In genomic region chr19:5711713-5712161, GRCh38 we compare ENCODE assay signal across 16 cellular contexts. TPM values are rescaled to one million over a fixed set of nuclear protein-coding genes. Genes with fewer than 3 reads are reported as not detected.
DNase-seq lines count a peak whose midpoint lies in the region; ATAC-seq, FAIRE-seq and TF ChIP-seq lines count a peak whose summit lies in the region.
"Had no signal": no experiment of that assay in that cellular context is flagged by ENCODE, and none has a peak within 500 bp of the region (broad histone marks: within the 10 kb centered on the region; RNA-seq: fewer than 3 reads in every experiment).

No MANE protein-coding gene starts in this region.

- peaks cover 20 to 41% of the 10 kb centered on the region in 2 experiments; a peak in 3 of 4 replicates for H3K36me3 ChIP-seq in GM12878 (ENCODE audit: control insufficient read depth in 2 of 2, insufficient read depth in 2 of 2, low read length in 1 of 2)
- peaks cover 45% of the 10 kb centered on the region for H3K36me3 ChIP-seq in osteoblast (ENCODE audit: insufficient read depth, low read length)

- H3K27ac ChIP-seq in GM12878 (ENCODE audit: control insufficient read depth, insufficient read depth) (no peak overlapping the region), osteoblast (ENCODE audit: low read depth, low read length) (no peak overlapping the region)
- H3K27ac ChIP-seq: C4-2B, SJSA1 had no signal

- no peak overlapping the region for H2AFZ ChIP-seq in GM12878 (ENCODE audit: control insufficient read depth, low read depth, low read length)
- H2AFZ ChIP-seq in osteoblast (ENCODE audit: low read length), result no peak overlapping the region
- H2AFZ ChIP-seq: GM23338 had no signal

- peak; percentile 35; the same call in 1 of the 2 replicates for TF ChIP-seq POLR2A in GM12878 (IDR thresholded peaks at IDR 0.05; ENCODE audit: low read depth, low read length)

- H3K9me3 ChIP-seq in GM12878 (replicated peaks; ENCODE audit: control insufficient read depth, insufficient read depth, low read length) (no peaks in the 10 kb centered on the region), osteoblast (ENCODE audit: low read depth, low read length) (no peaks in the 10 kb centered on the region)
- H3K9me3 ChIP-seq: SJSA1 had no signal

- H3K9ac ChIP-seq in GM12878 (ENCODE audit: control insufficient read depth, insufficient read depth, low read length), result no peak overlapping the region

- peaks cover 17% of the 10 kb centered on the region for H3K79me2 ChIP-seq in GM12878 (ENCODE audit: control insufficient read depth, insufficient read depth, low read length)
- peaks cover 36% of the 10 kb centered on the region for H3K79me2 ChIP-seq in osteoblast (ENCODE audit: insufficient read depth, low read length)

- H3K4me3 ChIP-seq in GM12878 (no peak overlapping the region), osteoblast (ENCODE audit: insufficient read depth, low read length) (no peak overlapping the region)
- H3K4me3 ChIP-seq: GM23338, SJSA1 had no signal

- in situ Hi-C loops in GM12878 (cut with MboI), result no loop called here

- DNase-seq in GM12878 (ENCODE audit: low read depth, low spot score) (no peak), osteoblast (ENCODE audit: insufficient read length, low spot score, missing footprints) (peak; percentile 62)
- DNase-seq: DMS 273 treated with DMSO at 0.1 percent for 48 hours, GDM1, NCI-H1048, NCI-H1436 treated with DMSO at 0.1 percent for 48 hours, NCI-H2029 treated with DMSO at 0.1 percent for 48 hours, NCI-H524 had no signal

- RAD21 ChIA-PET in GM12878 (lab: Charles Lee; ENCODE audit: unreplicated experiment), result no interaction called here

- SMC1A ChIA-PET in GM12878 (lab: Charles Lee; ENCODE audit: uncharacterized antibody, unreplicated experiment), result no interaction called here

- H4K20me1 ChIP-seq in GM12878 (ENCODE audit: control insufficient read depth, insufficient read depth), result 0 out of 2 replicates have a peak, but pooled peaks cover 3% of the 10 kb centered on the region
- peaks cover 7% of the 10 kb centered on the region for H4K20me1 ChIP-seq in osteoblast (ENCODE audit: insufficient read depth, low read length)

- CTCF ChIA-PET in GM12878 (lab: Yijun Ruan, JAX), result interaction anchor here (1.0 kb wide), 1 partner anchor 22 kb away, joined by 3 read pairs; the partner anchor contains the start of gene RPL36

- POLR2A ChIA-PET in GM12878 (lab: Charles Lee), result no interaction called here

- H3K27me3 ChIP-seq in GM12878 (replicated peaks in 1 of 2; ENCODE audit: control insufficient read depth in 2 of 2, insufficient read depth in 2 of 2, low read length in 1 of 2) (no peaks in the 10 kb centered on the region), osteoblast (ENCODE audit: insufficient read depth, low read length) (no peaks in the 10 kb centered on the region)
- H3K27me3 ChIP-seq: SJSA1 had no signal

- H3K4me1 ChIP-seq in GM12878 (ENCODE audit: control insufficient read depth, insufficient read depth, low read length) (no peaks in the 10 kb centered on the region), osteoblast (ENCODE audit: insufficient read depth, low read length) (no peaks in the 10 kb centered on the region)
- H3K4me1 ChIP-seq: SJSA1 had no signal

- WGBS in GM12878 (ENCODE audit: insufficient coverage, insufficient replicate concordance, low lambda C conversion rate, missing lambda C conversion rate), result 92% methylated on average over 25 of the region's 25 CpGs

- no peak for TF ChIP-seq RAD21 in GM12878 (IDR thresholded peaks at IDR 0.05; ENCODE audit: insufficient read depth, low read depth, low read length)

- TF ChIP-seq EP300 in GM12878 (IDR thresholded peaks at IDR 0.05; ENCODE audit: borderline replicate concordance in 1 of 2, control insufficient read depth in 1 of 2, low read depth in 2 of 2, low read length in 2 of 2), result no peak

- no peak overlapping the region for H3K4me2 ChIP-seq in GM12878 (ENCODE audit: control insufficient read depth, insufficient read depth)
- H3K4me2 ChIP-seq in osteoblast (ENCODE audit: insufficient read depth, low read length), result no peak overlapping the region
- H3K4me2 ChIP-seq: GM23338 had no signal

- intact Hi-C loops in GM12878 (cut with micrococcal nuclease; ENCODE audit: unreplicated experiment), result no loop called here

- ATAC-seq in GM12878 (no peak), HG03196 (IDR thresholded peaks at IDR 0.05; ENCODE audit: unreplicated experiment) (no peak), HG03097 (IDR thresholded peaks at IDR 0.05; ENCODE audit: low FRiP score, unreplicated experiment) (no peak)
- ATAC-seq: GM23338 had no signal

- FAIRE-seq in GM12878 (lab: Jason Lieb, UNC), result no peak
- FAIRE-seq: GM12891, GM18507 had no signal

- BruUV-seq in GM12878 (replicated peaks; lab: Mats Ljungman, UMichigan), result no TSS peak

- TF ChIP-seq CTCF in GM12878 (IDR thresholded peaks at IDR 0.05 in 2 of 3, conservative IDR thresholded peaks at IDR 0.05 in 1 of 3; ENCODE audit: control insufficient read depth in 2 of 3, extremely low read depth in 1 of 3, insufficient read depth in 1 of 3, low read depth in 3 of 3, low read length in 3 of 3) (no peak), osteoblast (IDR thresholded peaks at IDR 0.05; ENCODE audit: extremely low read depth, low read depth, low read length) (no peak)

RNA-seq across cellular contexts. Expression of gene LONP1, which starts 8.2 kb away (rescaled TPM):
- 160 and 169 TPM in 2 replicates for total RNA-seq in GM12878 (2013; cell fraction: nucleolus; rRNA removed)
- total RNA-seq in GM12878 (2014; rRNA removed) (85.0 and 92.7 TPM in 2 replicates), GM12878 (2014; rRNA removed; fragmentation: Illumina TruSeq; extraction: Trizol) (38.6 and 44.0 TPM in 2 replicates), GM12878 (2021) (136 and 137 TPM in 2 replicates), osteoblast (130 and 163 TPM in 2 replicates)
- 26.8 TPM for polyA plus RNA-seq in GM12878 (2011; ENCODE audit: low read depth)
- polyA plus RNA-seq in GM12878 (2011; rRNA removed) (31.3 and 51.1 TPM in 2 replicates), GM12878 (2014; fragmentation: Illumina TruSeq; extraction: Trizol) (8.2 and 35.5 TPM in 2 replicates), GM12878 (2014; fragmentation: Nextera tagmentation; extraction: Ambion mirVana) (1 to 10 TPM in 1 of 2 experiments, under 1 TPM in 1; 0.61 to 3.2 TPM), GM12878 (2014; rRNA removed) (67.8 and 92.2 TPM in 2 replicates), GM12878 (2016; fragmentation: Nextera tagmentation; extraction: Ambion mirVana) (100 to 1,000 TPM in 1 of 2 experiments, 10 to 100 TPM in 1; 86.5 to 100 TPM)
- 78.2 and 118 TPM in 2 replicates for polyA plus RNA-seq in GM12878 (2011; cell fraction: cytosol; rRNA removed)
- 211 and 242 TPM in 2 replicates for polyA plus RNA-seq in GM12878 (2011; cell fraction: nucleus; rRNA removed)
- 97.2 and 102 TPM in 2 replicates for polyA plus RNA-seq in GM12878 (2012)
- polyA minus RNA-seq in GM12878 (2011; rRNA and poly(A)+ RNA removed), result 44.0 and 83.3 TPM in 2 replicates
- 36.6 and 42.2 TPM in 2 replicates for polyA minus RNA-seq in GM12878 (2011; cell fraction: cytosol; rRNA and poly(A)+ RNA removed)
- polyA minus RNA-seq in GM12878 (2011; cell fraction: nucleus; rRNA and poly(A)+ RNA removed), result 33.6 and 49.1 TPM in 2 replicates

RNA-seq across cellular contexts. Expression of gene CATSPERD, which starts 8.7 kb away (rescaled TPM):
- total RNA-seq in GM12878 (2013; cell fraction: nucleolus; rRNA removed), result not detected in 2 replicates
- total RNA-seq in GM12878 (2014; rRNA removed) (not detected in 2 replicates), GM12878 (2014; rRNA removed; fragmentation: Illumina TruSeq; extraction: Trizol) (not detected in 2 replicates), GM12878 (2021) (0.10 TPM in 1 of 2 replicates, not detected in the other), osteoblast (under 0.01 TPM in 2 replicates)
- polyA plus RNA-seq in GM12878 (2011; ENCODE audit: low read depth), result not detected
- polyA plus RNA-seq in GM12878 (2011; rRNA removed) (0.11 TPM in 1 of 2 replicates, not detected in the other), GM12878 (2014; fragmentation: Illumina TruSeq; extraction: Trizol) (not detected in 2 replicates), GM12878 (2014; fragmentation: Nextera tagmentation; extraction: Ambion mirVana) (under 1 TPM in 1 of 2 experiments, not detected in 1; 0.02 TPM), GM12878 (2014; rRNA removed) (0.06 TPM in 1 of 2 replicates, not detected in the other), GM12878 (2016; fragmentation: Nextera tagmentation; extraction: Ambion mirVana) (under 1 TPM; 0.21 to 0.38 TPM)
- 0.06 and 0.07 TPM in 2 replicates for polyA plus RNA-seq in GM12878 (2011; cell fraction: cytosol; rRNA removed)
- 0.34 TPM in 1 of 2 replicates, not detected in the other for polyA plus RNA-seq in GM12878 (2011; cell fraction: nucleus; rRNA removed)
- 0.06 TPM in 1 of 2 replicates, not detected in the other for polyA plus RNA-seq in GM12878 (2012)
- 0.10 TPM in 1 of 2 replicates, not detected in the other for polyA minus RNA-seq in GM12878 (2011; rRNA and poly(A)+ RNA removed)
- not detected in 2 replicates for polyA minus RNA-seq in GM12878 (2011; cell fraction: cytosol; rRNA and poly(A)+ RNA removed)
- polyA minus RNA-seq in GM12878 (2011; cell fraction: nucleus; rRNA and poly(A)+ RNA removed), result not detected in 2 replicates
- total RNA-seq: MCF 10A, SJSA1 had no signal
- polyA plus RNA-seq: GM23338 had no signal

RNA-seq across cellular contexts. Expression of gene RPL36, which starts 21.6 kb away (rescaled TPM):
- 94.2 and 106 TPM in 2 replicates for total RNA-seq in GM12878 (2013; cell fraction: nucleolus; rRNA removed)
- total RNA-seq in GM12878 (2014; rRNA removed) (1,704 and 2,091 TPM in 2 replicates), GM12878 (2014; rRNA removed; fragmentation: Illumina TruSeq; extraction: Trizol) (1,553 and 1,673 TPM in 2 replicates), GM12878 (2021) (1,583 and 1,661 TPM in 2 replicates), osteoblast (228 and 257 TPM in 2 replicates)
- 170 TPM for polyA plus RNA-seq in GM12878 (2011; ENCODE audit: low read depth)
- polyA plus RNA-seq in GM12878 (2011; rRNA removed) (499 and 1,144 TPM in 2 replicates), GM12878 (2014; fragmentation: Illumina TruSeq; extraction: Trizol) (67.8 and 374 TPM in 2 replicates), GM12878 (2014; fragmentation: Nextera tagmentation; extraction: Ambion mirVana) (1,000 to 10,000 TPM; 4,698 to 4,942 TPM), GM12878 (2014; rRNA removed) (2,015 and 2,575 TPM in 2 replicates), GM12878 (2016; fragmentation: Nextera tagmentation; extraction: Ambion mirVana) (1,000 to 10,000 TPM; 2,328 to 2,411 TPM)
- polyA plus RNA-seq in GM12878 (2011; cell fraction: cytosol; rRNA removed), result 723 and 1,358 TPM in 2 replicates
- 426 and 530 TPM in 2 replicates for polyA plus RNA-seq in GM12878 (2011; cell fraction: nucleus; rRNA removed)
- polyA plus RNA-seq in GM12878 (2012), result 3,043 and 3,382 TPM in 2 replicates
- polyA minus RNA-seq in GM12878 (2011; rRNA and poly(A)+ RNA removed), result 196 and 405 TPM in 2 replicates
- 476 and 536 TPM in 2 replicates for polyA minus RNA-seq in GM12878 (2011; cell fraction: cytosol; rRNA and poly(A)+ RNA removed)
- 142 and 195 TPM in 2 replicates for polyA minus RNA-seq in GM12878 (2011; cell fraction: nucleus; rRNA and poly(A)+ RNA removed)

RNA-seq across cellular contexts. Expression of gene HSD11B1L, which starts 30.9 kb away (rescaled TPM):
- total RNA-seq in GM12878 (2013; cell fraction: nucleolus; rRNA removed), result 0.64 and 2.5 TPM in 2 replicates
- total RNA-seq in GM12878 (2014; rRNA removed) (1.2 and 1.7 TPM in 2 replicates), GM12878 (2014; rRNA removed; fragmentation: Illumina TruSeq; extraction: Trizol) (0.49 and 0.55 TPM in 2 replicates), GM12878 (2021) (1.1 and 1.5 TPM in 2 replicates), osteoblast (12.1 and 14.8 TPM in 2 replicates)
- 0.31 TPM for polyA plus RNA-seq in GM12878 (2011; ENCODE audit: low read depth)
- polyA plus RNA-seq in GM12878 (2011; rRNA removed) (0.84 TPM in 2 replicates), GM12878 (2014; fragmentation: Illumina TruSeq; extraction: Trizol) (0.29 TPM in 1 of 2 replicates, not detected in the other), GM12878 (2014; fragmentation: Nextera tagmentation; extraction: Ambion mirVana) (under 1 TPM in 1 of 2 experiments, not detected in 1; 0.35 TPM), GM12878 (2014; rRNA removed) (1.0 and 1.6 TPM in 2 replicates), GM12878 (2016; fragmentation: Nextera tagmentation; extraction: Ambion mirVana) (1 to 10 TPM; 1.1 to 1.8 TPM)
- polyA plus RNA-seq in GM12878 (2011; cell fraction: cytosol; rRNA removed), result 1.8 and 3.0 TPM in 2 replicates
- 1.4 and 2.1 TPM in 2 replicates for polyA plus RNA-seq in GM12878 (2011; cell fraction: nucleus; rRNA removed)
- polyA plus RNA-seq in GM12878 (2012), result 2.0 and 2.6 TPM in 2 replicates
- polyA minus RNA-seq in GM12878 (2011; rRNA and poly(A)+ RNA removed), result 0.29 and 0.52 TPM in 2 replicates
- not detected in 2 replicates for polyA minus RNA-seq in GM12878 (2011; cell fraction: cytosol; rRNA and poly(A)+ RNA removed)
- 0.77 TPM in 1 of 2 replicates, not detected in the other for polyA minus RNA-seq in GM12878 (2011; cell fraction: nucleus; rRNA and poly(A)+ RNA removed)

RNA-seq across cellular contexts. Expression of gene MICOS13, which starts 31.4 kb away (rescaled TPM):
- 9.1 and 11.0 TPM in 2 replicates for total RNA-seq in GM12878 (2013; cell fraction: nucleolus; rRNA removed)
- total RNA-seq in GM12878 (2014; rRNA removed) (177 and 211 TPM in 2 replicates), GM12878 (2014; rRNA removed; fragmentation: Illumina TruSeq; extraction: Trizol) (34.9 and 41.2 TPM in 2 replicates), GM12878 (2021) (61.1 and 61.3 TPM in 2 replicates), osteoblast (21.0 and 25.9 TPM in 2 replicates)
- polyA plus RNA-seq in GM12878 (2011; ENCODE audit: low read depth), result 8.1 TPM
- polyA plus RNA-seq in GM12878 (2011; rRNA removed) (12.4 and 24.3 TPM in 2 replicates), GM12878 (2014; fragmentation: Illumina TruSeq; extraction: Trizol) (3.5 and 16.8 TPM in 2 replicates), GM12878 (2014; fragmentation: Nextera tagmentation; extraction: Ambion mirVana) (10 to 100 TPM in 1 of 2 experiments, 1 to 10 TPM in 1; 9.4 to 38.1 TPM), GM12878 (2014; rRNA removed) (119 and 171 TPM in 2 replicates), GM12878 (2016; fragmentation: Nextera tagmentation; extraction: Ambion mirVana) (100 to 1,000 TPM; 113 to 118 TPM)
- polyA plus RNA-seq in GM12878 (2011; cell fraction: cytosol; rRNA removed), result 32.8 and 53.4 TPM in 2 replicates
- polyA plus RNA-seq in GM12878 (2011; cell fraction: nucleus; rRNA removed), result 20.9 and 31.4 TPM in 2 replicates
- 44.0 and 63.5 TPM in 2 replicates for polyA plus RNA-seq in GM12878 (2012)
- polyA minus RNA-seq in GM12878 (2011; rRNA and poly(A)+ RNA removed), result 4.8 and 13.2 TPM in 2 replicates
- polyA minus RNA-seq in GM12878 (2011; cell fraction: cytosol; rRNA and poly(A)+ RNA removed), result 6.2 and 10.8 TPM in 2 replicates
- polyA minus RNA-seq in GM12878 (2011; cell fraction: nucleus; rRNA and poly(A)+ RNA removed), result 8.9 and 16.1 TPM in 2 replicates
